Comparison of ENCODE assay signal across 7 cellular contexts in the genomic region with DNA sequence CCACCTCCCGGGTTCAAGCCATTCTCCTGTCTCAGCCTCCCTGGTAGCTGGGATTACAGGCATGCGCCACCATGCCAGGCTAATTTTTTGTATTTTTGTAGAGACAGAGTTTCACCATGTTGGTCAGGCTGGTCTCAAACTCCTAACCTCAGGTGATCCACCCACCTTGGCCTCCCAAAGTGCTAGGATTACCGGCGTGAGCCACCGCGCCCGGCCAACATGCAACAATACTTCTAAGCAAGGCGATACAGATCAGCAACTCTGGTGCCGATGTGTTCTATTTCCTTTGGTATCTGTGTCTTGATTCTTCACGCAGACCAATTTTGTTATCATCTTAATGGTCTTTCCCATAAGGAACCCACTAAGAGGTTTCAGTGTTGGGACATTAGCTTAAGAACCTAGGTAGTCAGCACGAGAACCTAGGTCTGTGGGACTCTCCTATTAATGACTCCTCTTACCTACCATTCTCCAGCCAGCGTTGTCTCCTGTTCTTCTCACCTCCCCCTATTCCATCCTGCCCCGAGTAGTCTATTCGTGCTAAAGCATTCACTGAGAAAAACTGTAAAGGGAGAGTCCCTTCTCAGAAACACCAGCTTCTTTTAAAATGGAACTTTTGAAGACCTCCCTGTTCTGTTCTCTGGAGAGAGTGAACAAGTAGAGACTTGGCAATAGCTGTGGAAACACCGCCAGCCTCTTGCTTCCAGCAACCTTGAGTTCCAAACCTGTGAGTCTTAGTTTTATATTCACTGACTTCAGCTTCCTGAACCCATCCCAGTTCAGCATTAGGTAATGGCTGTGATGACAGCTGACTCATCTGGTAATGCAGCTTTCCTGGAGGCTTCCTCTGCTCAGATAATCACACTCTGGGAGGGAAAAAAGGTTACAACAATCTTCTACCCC.
A peak's percentile ranks its signal among the peaks of the same experiment; 100 is the strongest.
DNase-seq lines count a peak whose midpoint lies in the region; ATAC-seq, FAIRE-seq and TF ChIP-seq lines count a peak whose summit lies in the region.

No MANE protein-coding gene starts in this region.

- no peaks in the 10 kb centered on the region for H3K9me2 ChIP-seq in Karpas-422 (replicated peaks; ENCODE audit: insufficient read depth, low read length)

- TF ChIP-seq CTCF in brain microvascular endothelial cell (IDR thresholded peaks at IDR 0.05; ENCODE audit: low read depth, low read length, missing control alignments) (no peak), HepG2 (CRISPR knock-in tag; IDR thresholded peaks at IDR 0.05) (no peak)
- TF ChIP-seq CTCF in activated CD8-positive, alpha-beta T cell treated with anti-CD3 and anti-CD28 coated beads for 36 hours (IDR thresholded peaks at IDR 0.05), result no peak

- H3K9me3 ChIP-seq in HepG2 (ENCODE audit: low read length), result no peaks in the 10 kb centered on the region
- H3K9me3 ChIP-seq in Karpas-422 (ENCODE audit: low read length), result no peaks in the 10 kb centered on the region

- no peak for FAIRE-seq in HepG2 (lab: Jason Lieb, UNC)

- in situ Hi-C loops in brain microvascular endothelial cell (cut with HindIII; ENCODE audit: low pct_ligation_motif_present, low sequenced_read_pairs), result no loop called here
- in situ Hi-C loops in HepG2 (cut with HindIII; ENCODE audit: extremely low pct_ligation_motif_present, low pct_unique_long_range_greater_than_20kb), result no loop called here

- intact Hi-C loops in HepG2 (cut with micrococcal nuclease; ENCODE audit: unreplicated experiment), result no loop called here
- intact Hi-C loops in activated CD8-positive, alpha-beta T cell treated with anti-CD3 and anti-CD28 coated beads for 36 hours (cut with micrococcal nuclease), result no loop called here

- H3K4me1 ChIP-seq in HepG2 (ENCODE audit: insufficient read depth, low read length) (no peaks in the 10 kb centered on the region), Karpas-422 (ENCODE audit: low read length) (no peaks in the 10 kb centered on the region)

- H3K36me3 Mint-ChIP-seq in activated CD8-positive, alpha-beta T cell treated with anti-CD3 and anti-CD28 coated beads for 36 hours (ENCODE audit: low read depth), result no peaks in the 10 kb centered on the region

- H3K36me3 ChIP-seq in brain microvascular endothelial cell (replicated peaks) (no peaks in the 10 kb centered on the region), HepG2 (replicated peaks in 1 of 2; ENCODE audit: control insufficient read depth in 1 of 2, insufficient read depth in 2 of 2, low read length in 2 of 2) (no peaks in the 10 kb centered on the region), Karpas-422 (ENCODE audit: insufficient read depth, low read length) (no peaks in the 10 kb centered on the region)

- peak overlapping the region; percentile 61 for H3K27ac ChIP-seq in brain microvascular endothelial cell
- H3K27ac ChIP-seq in HepG2 (ENCODE audit: extremely low read length, insufficient read depth, low read length), result no peak overlapping the region
- no peak overlapping the region for H3K27ac ChIP-seq in Karpas-422 (ENCODE audit: low read length)

- no peak for TF ChIP-seq RAD21 in HepG2 (CRISPR knock-in tag; IDR thresholded peaks at IDR 0.05)

- peaks cover 3% of the 10 kb centered on the region for H3K4me1 Mint-ChIP-seq in activated CD8-positive, alpha-beta T cell treated with anti-CD3 and anti-CD28 coated beads for 36 hours (ENCODE audit: low read depth)

- no peak for TF ChIP-seq POLR2A in HepG2 (IDR thresholded peaks at IDR 0.05; ENCODE audit: insufficient read depth in 1 of 2, low read depth in 2 of 2, low read length in 2 of 2)

- no peaks in the 10 kb centered on the region for H3K9me3 Mint-ChIP-seq in activated CD8-positive, alpha-beta T cell treated with anti-CD3 and anti-CD28 coated beads for 36 hours

- no peak overlapping the region for H3K9ac ChIP-seq in HepG2 (ENCODE audit: insufficient read depth, low read depth, low read length)
- H3K9ac ChIP-seq in Karpas-422 (ENCODE audit: low read length), result no peak overlapping the region

- no peak for TF ChIP-seq EP300 in HepG2 (IDR thresholded peaks at IDR 0.05; ENCODE audit: low read depth in 2 of 2, low read length in 2 of 2)
- TF ChIP-seq EP300 in HepG2 (CRISPR knock-in tag; IDR thresholded peaks at IDR 0.05; ENCODE audit: borderline replicate concordance), result no peak

- H2AFZ ChIP-seq in HepG2 (ENCODE audit: low read length), result no peak overlapping the region
- H2AFZ ChIP-seq in Karpas-422 (ENCODE audit: low read length), result no peak overlapping the region

- DNase-seq in HT1080 (ENCODE audit: low read depth) (peak; percentile 98), brain microvascular endothelial cell (peak; percentile 95), HepG2 (ENCODE audit: low spot score) (peak; percentile 39), ureter (ENCODE audit: low spot score) (peak; percentile 77), Karpas-422 (no peak)
- no peak for DNase-seq in activated CD8-positive, alpha-beta T cell treated with anti-CD3 and anti-CD28 coated beads for 36 hours
- no peak for DNase-seq in activated CD4-positive, alpha-beta T cell treated with anti-CD3 and anti-CD28 coated beads, Interleukin-2, amount 50 U/mL, for 1 hour

- H4K20me1 ChIP-seq in HepG2 (ENCODE audit: insufficient read depth, low read length), result no peaks in the 10 kb centered on the region
- no peaks in the 10 kb centered on the region for H4K20me1 ChIP-seq in Karpas-422 (ENCODE audit: insufficient read depth, low read depth, low read length)

- no peaks in the 10 kb centered on the region for H3K27me3 ChIP-seq in brain microvascular endothelial cell (replicated peaks)
- no peaks in the 10 kb centered on the region for H3K27me3 ChIP-seq in HepG2 (ENCODE audit: control insufficient read depth in 1 of 2, insufficient read depth in 2 of 2, low read length in 2 of 2)
- no peaks in the 10 kb centered on the region for H3K27me3 ChIP-seq in Karpas-422 (ENCODE audit: low read length)

- POLR2A ChIA-PET in HepG2 (lab: Yijun Ruan, JAX), result no interaction called here
- POLR2A ChIA-PET in activated CD8-positive, alpha-beta T cell treated with anti-CD3 and anti-CD28 coated beads for 36 hours (lab: Charles Lee), result no interaction called here

- H3K27ac Mint-ChIP-seq in activated CD8-positive, alpha-beta T cell treated with anti-CD3 and anti-CD28 coated beads for 36 hours, result no peak overlapping the region

- no peak overlapping the region for H3K4me2 ChIP-seq in HepG2 (ENCODE audit: low read depth, low read length)
- no peak overlapping the region for H3K4me2 ChIP-seq in Karpas-422 (ENCODE audit: low read depth, low read length, poor library complexity, severe bottlenecking)

- CTCF ChIA-PET in HepG2 (lab: Yijun Ruan, JAX; ENCODE audit: low intra/inter-chr PET ratio, low total read pairs), result no interaction called here
- CTCF ChIA-PET in activated CD8-positive, alpha-beta T cell treated with anti-CD3 and anti-CD28 coated beads for 36 hours (lab: Charles Lee), result no interaction called here

- no peaks in the 10 kb centered on the region for H3K79me2 ChIP-seq in HepG2 (ENCODE audit: insufficient read depth, low read length)
- H3K79me2 ChIP-seq in Karpas-422 (ENCODE audit: low read length), result no peaks in the 10 kb centered on the region

- H3K4me3 Mint-ChIP-seq in activated CD8-positive, alpha-beta T cell treated with anti-CD3 and anti-CD28 coated beads for 36 hours, result no peak overlapping the region

- no peaks in the 10 kb centered on the region for H3K27me3 Mint-ChIP-seq in activated CD8-positive, alpha-beta T cell treated with anti-CD3 and anti-CD28 coated beads for 36 hours

- H3K4me3 ChIP-seq in brain microvascular endothelial cell (ENCODE audit: low read depth, low read length) (no peak overlapping the region), HepG2 (replicated peaks in 1 of 3; ENCODE audit: insufficient read depth in 1 of 3, low read depth in 2 of 3, low read length in 3 of 3) (no peak overlapping the region), Karpas-422 (ENCODE audit: low read length) (no peak overlapping the region)

- ATAC-seq in HepG2, result peak; percentile 68
- ATAC-seq in activated CD8-positive, alpha-beta T cell treated with anti-CD3 and anti-CD28 coated beads for 36 hours, result no peak

- BruUV-seq in HepG2 (replicated peaks; lab: Mats Ljungman, UMichigan), result no TSS peak

- WGBS in HepG2 (ENCODE audit: low lambda C conversion rate), result 83% methylated on average over 15 of the region's 15 CpGs

TF ChIP-seq in HepG2, 621 proteins besides CTCF, POLR2A, EP300 and RAD21:
- TF ChIP-seq TBX3 (IDR thresholded peaks at IDR 0.05; ENCODE audit: borderline replicate concordance), result no peak
- TF ChIP-seq FOSL2 (CRISPR knock-in tag; IDR thresholded peaks at IDR 0.05), result peak; percentile 59

Comparison
In these comparisons a context has a peak if more than half of its experiments do, and no peak if none do; other contexts are left out.
1. DNase-seq: peak in HT1080 (single experiment), brain microvascular endothelial cell (single experiment), HepG2 (single experiment) and ureter (single experiment); none in Karpas-422 (single experiment), activated CD8-positive, alpha-beta T cell treated with anti-CD3 and anti-CD28 coated beads for 36 hours (single experiment) and activated CD4-positive, alpha-beta T cell treated with anti-CD3 and anti-CD28 coated beads, Interleukin-2, amount 50 U/mL, for 1 hour (single experiment).